ENCODE assay signal across 25 cellular contexts in the genomic region with DNA sequence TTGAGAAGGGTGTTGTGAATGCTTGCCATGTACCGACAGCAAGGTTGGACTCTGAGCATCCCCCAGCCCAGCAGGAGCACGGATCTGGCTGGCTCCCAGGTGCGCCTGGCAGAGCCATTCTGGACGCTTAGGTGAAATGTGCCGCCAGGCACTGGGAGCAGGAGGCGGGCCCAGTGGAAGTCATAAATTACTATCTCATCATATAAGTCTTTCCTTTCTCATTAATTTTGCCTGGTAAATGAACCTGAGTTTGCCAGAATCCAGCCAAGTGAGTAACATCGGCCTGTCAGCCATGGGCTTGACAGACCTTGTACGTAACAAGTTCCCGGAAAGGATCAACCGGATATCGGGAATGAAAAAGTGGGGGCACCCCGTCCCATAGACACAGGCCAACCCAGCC.
DNase-seq lines count a peak whose midpoint lies in the region; ATAC-seq and TF ChIP-seq lines count a peak whose summit lies in the region.
"Had no signal": no experiment of that assay in that cellular context is flagged by ENCODE, and none has a peak within 500 bp of the region (broad histone marks: within the 10 kb centered on the region; RNA-seq: fewer than 3 reads in every experiment).

No MANE protein-coding gene starts in this region.

- WGBS in endodermal cell (ENCODE audit: insufficient coverage in 1 of 2, insufficient read length in 1 of 2), 2 experiments, result 92 to 96% methylated on average over 8 to 12 of the region's 12 CpGs

- CTCF ChIA-PET in CD4-positive, alpha-beta memory T cell (lab: Charles Lee; ENCODE audit: partially characterized antibody), result no interaction called here

- H3K4me1 ChIP-seq in endodermal cell (ENCODE audit: control insufficient read depth, insufficient read depth, low read length) (no peaks in the 10 kb centered on the region), thoracic aorta (ENCODE audit: control insufficient read depth in 1 of 2, low read depth in 2 of 2) (peaks cover 24 to 69% of the 10 kb centered on the region in 2 donors)
- no peaks in the 10 kb centered on the region for H3K4me1 ChIP-seq in CD4-positive, alpha-beta memory T cell (ENCODE audit: insufficient read depth, low read length)
- H3K4me1 ChIP-seq: adrenal gland had no signal

- H3K9me3 ChIP-seq in endodermal cell (ENCODE audit: control insufficient read depth, low read length) (no peaks in the 10 kb centered on the region), thoracic aorta (no peaks in the 10 kb centered on the region)
- no peaks in the 10 kb centered on the region for H3K9me3 ChIP-seq in CD4-positive, alpha-beta memory T cell (ENCODE audit: control insufficient read depth in 1 of 2, low read length in 2 of 2)
- H3K9me3 ChIP-seq: adrenal gland had no signal

- no peak overlapping the region for H3K4me3 Mint-ChIP-seq in endodermal cell
- H3K4me3 Mint-ChIP-seq in CD4-positive, alpha-beta memory T cell, result no peak overlapping the region
- H3K4me3 Mint-ChIP-seq: activated CD4-positive, alpha-beta memory T cell treated with anti-CD3 and anti-CD28 coated beads, Interleukin-2, amount 10 ng/mL, durations not matched to agents 7 days and 5 days; activated naive CD4-positive, alpha-beta T cell treated with anti-CD3 and anti-CD28 coated beads for 36 hours; activated T-helper 1 cell treated with anti-CD3 and anti-CD28 coated beads, Interleukin-12 subunit alpha, Interleukin-12 subunit beta, Interleukin-2, Interleukin-4 antibody, amounts not matched to agents 30 ng/mL and 10 ng/mL and 1 ng/mL, durations not matched to agents 14 hours and 24 hours and 36 hours; stimulated activated memory B cell treated with anti-CD40 and anti-IgM and Interleukin-4, amounts not matched to agents 10 μg/mL and 1 μg/mL and 100 μg/mL, for 72 hours had no signal

- POLR2A ChIA-PET in CD4-positive, alpha-beta memory T cell (lab: Charles Lee; ENCODE audit: partially characterized antibody), result no interaction called here

- no peaks in the 10 kb centered on the region for H3K27me3 Mint-ChIP-seq in endodermal cell (ENCODE audit: insufficient read depth)
- peaks cover 0 to 2% of the 10 kb centered on the region in 2 donors for H3K27me3 Mint-ChIP-seq in CD4-positive, alpha-beta memory T cell
- H3K27me3 Mint-ChIP-seq: activated CD4-positive, alpha-beta memory T cell treated with anti-CD3 and anti-CD28 coated beads, Interleukin-2, amount 10 ng/mL, durations not matched to agents 7 days and 5 days; stimulated activated memory B cell treated with anti-CD40 and anti-IgM and Interleukin-4, amounts not matched to agents 10 μg/mL and 1 μg/mL and 100 μg/mL, for 72 hours had no signal

- in situ Hi-C loops in brain microvascular endothelial cell (cut with HindIII; ENCODE audit: low pct_ligation_motif_present, low sequenced_read_pairs), result no loop called here

- H3K27me3 ChIP-seq in endodermal cell (ENCODE audit: control insufficient read depth, insufficient read depth, low read length, poor library complexity, severe bottlenecking) (no peaks in the 10 kb centered on the region), thoracic aorta (replicated peaks; ENCODE audit: insufficient read depth) (no peaks in the 10 kb centered on the region), brain microvascular endothelial cell (replicated peaks) (no peaks in the 10 kb centered on the region)
- no peaks in the 10 kb centered on the region for H3K27me3 ChIP-seq in CD4-positive, alpha-beta memory T cell (ENCODE audit: insufficient read depth, low read length)

- H3K4me1 Mint-ChIP-seq in endodermal cell, result no peaks in the 10 kb centered on the region
- H3K4me1 Mint-ChIP-seq in CD4-positive, alpha-beta memory T cell, result no peaks in the 10 kb centered on the region
- H3K4me1 Mint-ChIP-seq: activated CD4-positive, alpha-beta memory T cell treated with anti-CD3 and anti-CD28 coated beads, Interleukin-2, amount 10 ng/mL, durations not matched to agents 7 days and 5 days; stimulated activated memory B cell treated with anti-CD40 and anti-IgM and Interleukin-4, amounts not matched to agents 10 μg/mL and 1 μg/mL and 100 μg/mL, for 72 hours had no signal

- ATAC-seq in thoracic aorta (ENCODE audit: insufficient number of reproducible peaks, low FRiP score, low read depth), result no peak
- ATAC-seq: PC-3; stimulated activated memory B cell treated with anti-CD40 and anti-IgM and Interleukin-4, amounts not matched to agents 10 μg/mL and 1 μg/mL and 100 μg/mL, for 72 hours had no signal

- H3K27ac ChIP-seq in endodermal cell (ENCODE audit: low read depth, low read length), result peak overlapping the region; percentile 8
- H3K27ac ChIP-seq in thoracic aorta, result peak overlapping the region; percentile 90 to 93
- no peak overlapping the region for H3K27ac ChIP-seq in CD4-positive, alpha-beta memory T cell (ENCODE audit: low read depth, low read length)
- no peak overlapping the region for H3K27ac ChIP-seq in brain microvascular endothelial cell
- H3K27ac ChIP-seq: adrenal gland, C4-2B had no signal

- TF ChIP-seq CTCF in endodermal cell (conservative IDR thresholded peaks at IDR 0.05), result no peak
- TF ChIP-seq CTCF in thoracic aorta (IDR thresholded peaks at IDR 0.05), result no peak
- TF ChIP-seq CTCF in brain microvascular endothelial cell (IDR thresholded peaks at IDR 0.05; ENCODE audit: low read depth, low read length, missing control alignments), result no peak

- H3K27ac Mint-ChIP-seq in endodermal cell, result no peak overlapping the region
- peak overlapping the region in 1 of 7 donors; percentile 76 for H3K27ac Mint-ChIP-seq in CD4-positive, alpha-beta memory T cell
- H3K27ac Mint-ChIP-seq: activated CD4-positive, alpha-beta memory T cell treated with anti-CD3 and anti-CD28 coated beads, Interleukin-2, amount 10 ng/mL, durations not matched to agents 7 days and 5 days; activated naive CD4-positive, alpha-beta T cell treated with anti-CD3 and anti-CD28 coated beads for 36 hours; activated T-helper 1 cell treated with anti-CD3 and anti-CD28 coated beads, Interleukin-12 subunit alpha, Interleukin-12 subunit beta, Interleukin-2, Interleukin-4 antibody, amounts not matched to agents 30 ng/mL and 10 ng/mL and 1 ng/mL, durations not matched to agents 14 hours and 24 hours and 36 hours; stimulated activated memory B cell treated with anti-CD40 and anti-IgM and Interleukin-4, amounts not matched to agents 10 μg/mL and 1 μg/mL and 100 μg/mL, for 72 hours had no signal

- H3K36me3 Mint-ChIP-seq in endodermal cell (ENCODE audit: low read depth), result no peaks in the 10 kb centered on the region
- H3K36me3 Mint-ChIP-seq in CD4-positive, alpha-beta memory T cell, result no peaks in the 10 kb centered on the region
- H3K36me3 Mint-ChIP-seq: stimulated activated memory B cell treated with anti-CD40 and anti-IgM and Interleukin-4, amounts not matched to agents 10 μg/mL and 1 μg/mL and 100 μg/mL, for 72 hours had no signal

- DNase-seq in NCI-H1436 treated with DMSO at 0.1 percent for 48 hours (lab: John Stamatoyannopoulos, UW) (peak; percentile 10), NCI-H1436 (lab: John Stamatoyannopoulos, UW) (no peak), NCI-H774 (lab: John Stamatoyannopoulos, UW) (peak; percentile 2), endodermal cell (no peak), thoracic aorta (ENCODE audit: low spot score) (no peak), brain microvascular endothelial cell (no peak)
- no peak for DNase-seq in CD4-positive, alpha-beta memory T cell
- no peak for DNase-seq in stimulated activated naive CD4-positive, alpha-beta T cell (lab: John Stamatoyannopoulos, UW)
- DNase-seq: activated CD4-positive, alpha-beta memory T cell treated with anti-CD3 and anti-CD28 coated beads, Interleukin-2, amount 10 ng/mL, durations not matched to agents 7 days and 5 days; activated CD4-positive, CD25-positive, alpha-beta regulatory T cell treated with anti-CD3 and anti-CD28 coated beads, Interleukin-2, amount 50 U/mL, for 72 hours; activated CD8-positive, alpha-beta memory T cell treated with anti-CD3 and anti-CD28 coated beads, Interleukin-2, amount 50 U/mL, for 4 hours; activated naive CD4-positive, alpha-beta T cell treated with anti-CD3 and anti-CD28 coated beads for 36 hours; adrenal gland; effector memory CD4-positive, alpha-beta T cell; HCEC 1CT; IMR-90; mesenchymal stem cell; MV-4-11; NCI-H187; NCI-H2171; PC-3; substantia nigra had no signal

- H3K4me3 ChIP-seq in endodermal cell (ENCODE audit: low read length) (no peak overlapping the region), thoracic aorta (peak overlapping the region; percentile 3), brain microvascular endothelial cell (ENCODE audit: low read depth, low read length) (no peak overlapping the region)
- no peak overlapping the region for H3K4me3 ChIP-seq in CD4-positive, alpha-beta memory T cell (ENCODE audit: low read length in 2 of 2)
- H3K4me3 ChIP-seq: adrenal gland had no signal

- intact Hi-C loops in CD4-positive, alpha-beta memory T cell (cut with micrococcal nuclease), result no loop called here

- no peaks in the 10 kb centered on the region for H3K36me3 ChIP-seq in endodermal cell (ENCODE audit: control insufficient read depth, insufficient read depth, low read length)
- H3K36me3 ChIP-seq in thoracic aorta, result no peaks in the 10 kb centered on the region
- no peaks in the 10 kb centered on the region for H3K36me3 ChIP-seq in CD4-positive, alpha-beta memory T cell (ENCODE audit: insufficient read depth, low read length)
- no peaks in the 10 kb centered on the region for H3K36me3 ChIP-seq in brain microvascular endothelial cell (replicated peaks)
- H3K36me3 ChIP-seq: adrenal gland had no signal

- no peaks in the 10 kb centered on the region for H3K9me3 Mint-ChIP-seq in endodermal cell
- peaks cover 0 to 2% (median 0%) of the 10 kb centered on the region in 8 donors for H3K9me3 Mint-ChIP-seq in CD4-positive, alpha-beta memory T cell
- H3K9me3 Mint-ChIP-seq: activated CD4-positive, alpha-beta memory T cell treated with anti-CD3 and anti-CD28 coated beads, Interleukin-2, amount 10 ng/mL, durations not matched to agents 7 days and 5 days; activated naive CD4-positive, alpha-beta T cell treated with anti-CD3 and anti-CD28 coated beads for 36 hours; activated T-helper 1 cell treated with anti-CD3 and anti-CD28 coated beads, Interleukin-12 subunit alpha, Interleukin-12 subunit beta, Interleukin-2, Interleukin-4 antibody, amounts not matched to agents 30 ng/mL and 10 ng/mL and 1 ng/mL, durations not matched to agents 14 hours and 24 hours and 36 hours had no signal

- H3K9ac ChIP-seq in endodermal cell (ENCODE audit: extremely low read depth, low read length, poor library complexity, severe bottlenecking), result no peak overlapping the region

Comparison
In these comparisons a context has a peak if more than half of its experiments do, and no peak if none do; other contexts are left out.
1. DNase-seq: peak in NCI-H1436 treated with DMSO at 0.1 percent for 48 hours (single experiment) and NCI-H774 (single experiment); none in NCI-H1436 (single experiment), endodermal cell (single experiment), thoracic aorta (single experiment), CD4-positive, alpha-beta memory T cell (0 of 5), stimulated activated naive CD4-positive, alpha-beta T cell (0 of 6) and brain microvascular endothelial cell (single experiment).
2. H3K27ac ChIP-seq: peak in endodermal cell (single experiment) and thoracic aorta (2 of 2); none in CD4-positive, alpha-beta memory T cell (single experiment) and brain microvascular endothelial cell (single experiment).